10 cellular contexts compared by ENCODE assay signal in genomic region chr16:61676740-61677139, GRCh38.
"Had no signal": no experiment of that assay in that cellular context is flagged by ENCODE, and none has a peak within 500 bp of the region (broad histone marks: within the 10 kb centered on the region; RNA-seq: fewer than 3 reads in every experiment).

No MANE protein-coding gene starts in this region.

- FAIRE-seq: H1, H54 had no signal

- H3K9ac ChIP-seq: GM23248 had no signal

- ATAC-seq: HCT116 had no signal

- H2AFZ ChIP-seq: GM23248 had no signal

- H3K27ac ChIP-seq: GM23248 had no signal

- H3K9me3 ChIP-seq: HAP-1 had no signal

- H3K4me3 ChIP-seq: GM23248, HAP-1 had no signal

- DNase-seq: GM23248, GOT3, H7, H9, HCEC 1CT, HFFc6 had no signal

- H3K36me3 ChIP-seq: HAP-1 had no signal

- H3K4me1 ChIP-seq: HAP-1 had no signal

- H3K4me3 Mint-ChIP-seq: H9, HFFc6 had no signal

- H3K27ac Mint-ChIP-seq: HFFc6 had no signal
